Comparison of ENCODE assay signal across 8 cellular contexts in genomic region chr16:21953541-21953902, GRCh38. TPM values are rescaled to one million over a fixed set of nuclear protein-coding genes. Genes with fewer than 3 reads are reported as not detected.
DNase-seq lines count a peak whose midpoint lies in the region; ATAC-seq and TF ChIP-seq lines count a peak whose summit lies in the region.

No MANE protein-coding gene starts in this region.

- H3K36me3 ChIP-seq in ascending aorta (peaks cover 12 to 16% of the 10 kb centered on the region in 2 donors), tibial artery (peaks cover 17 to 26% (median 22%) of the 10 kb centered on the region in 3 donors)

- H3K27me3 ChIP-seq in ascending aorta: no peaks in the 10 kb centered on the region
- no peaks in the 10 kb centered on the region for H3K27me3 ChIP-seq in tibial artery

- H3K4me1 ChIP-seq in ascending aorta (peaks cover 6 to 20% of the 10 kb centered on the region in 2 donors), tibial artery (peaks cover 4 to 41% (median 30%) of the 10 kb centered on the region in 4 donors)

- DNase-seq in ascending aorta (ENCODE audit: low spot score in 2 of 2) (peak in 1 of 2 donors; percentile 63), left lobe of liver (ENCODE audit: low spot score) (no peak), tibial artery (no peak), NCI-H510A (lab: John Stamatoyannopoulos, UW) (no peak), hippocampal formation (lab: John Stamatoyannopoulos, UW) (no peak)
- no peak for DNase-seq in stimulated activated CD4-positive, alpha-beta T cell treated with anti-CD3 and anti-CD28 coated beads, Interleukin-12 subunit alpha, Interleukin-12 subunit beta, amount 100 ng/mL, for 4 hours

- TF ChIP-seq CTCF in ascending aorta (IDR thresholded peaks at IDR 0.05) (no peak), tibial artery (IDR thresholded peaks at IDR 0.05) (no peak)

- ATAC-seq in GM18508 (IDR thresholded peaks at IDR 0.05; ENCODE audit: insufficient read depth, unreplicated experiment) (peak; percentile 7), HG03097 (IDR thresholded peaks at IDR 0.05; ENCODE audit: low FRiP score, unreplicated experiment) (peak; percentile 8), left lobe of liver (peak; percentile 34)

- intact Hi-C loops in ascending aorta (cut with DNase I) (loop anchor here (1.0 to 5.0 kb wide), 5 partner anchors 53 to 1603 kb away; partner anchors contain the start of genes EARS2, POLR3E and UBFD1), tibial artery (cut with DNase I; ENCODE audit: low total_unique reads) (no loop called here)

- H3K4me3 ChIP-seq in ascending aorta (peak overlapping the region; percentile 84 to 87), tibial artery (peak overlapping the region; percentile 71 to 94)

- H3K9me3 ChIP-seq in ascending aorta: no peaks in the 10 kb centered on the region
- no peaks in the 10 kb centered on the region for H3K9me3 ChIP-seq in tibial artery

- H3K27ac ChIP-seq in ascending aorta (peak overlapping the region; percentile 92 to 94), tibial artery (peak overlapping the region; percentile 85 to 87)

RNA-seq across cellular contexts. Expression of gene UQCRC2, which starts 0.4 kb away (rescaled TPM):
- total RNA-seq in ascending aorta (66.3 TPM), left lobe of liver (203 TPM)

RNA-seq across cellular contexts. Expression of gene PDZD9, which starts 47.4 kb away (rescaled TPM):
- total RNA-seq in ascending aorta (not detected), left lobe of liver (not detected)

RNA-seq across cellular contexts. Expression of gene MOSMO, which starts 54.4 kb away (rescaled TPM):
- 3.6 TPM for total RNA-seq in ascending aorta
- 7.2 TPM for total RNA-seq in left lobe of liver
